8 cellular contexts compared by ENCODE assay signal in the genomic region with DNA sequence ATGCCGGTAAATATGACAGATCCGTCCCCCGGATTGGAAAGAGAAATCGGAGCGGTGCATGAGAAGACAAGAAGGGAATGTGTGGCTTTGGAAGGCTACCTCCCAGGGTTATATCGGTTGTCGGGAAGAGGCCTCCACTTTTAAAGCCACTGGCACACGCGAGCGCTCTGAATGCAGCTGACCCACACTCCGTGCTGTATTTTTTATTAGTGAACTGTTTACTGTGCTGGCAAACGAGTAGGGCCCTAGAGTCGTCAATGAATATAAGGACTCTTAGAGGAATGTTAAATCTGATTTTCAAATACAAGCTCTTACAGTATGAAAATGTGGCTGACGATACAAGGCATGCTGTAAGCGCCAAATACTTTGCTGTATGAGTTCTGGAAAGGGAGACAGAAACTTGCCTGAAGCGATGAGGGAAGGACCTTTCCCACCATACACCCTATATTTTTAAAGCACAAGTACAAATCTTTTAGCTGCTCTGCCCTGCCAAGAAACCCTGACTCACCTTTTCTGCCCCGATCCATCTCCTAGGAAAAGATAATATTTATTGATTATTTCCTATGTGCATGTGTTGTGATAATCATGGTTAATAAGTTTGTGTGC. TPM values are rescaled to one million over a fixed set of nuclear protein-coding genes. Genes with fewer than 3 reads are reported as not detected.
DNase-seq lines count a peak whose midpoint lies in the region; TF ChIP-seq lines count a peak whose summit lies in the region.

No MANE protein-coding gene starts in this region.

- DNase-seq in ELF-1 (ENCODE audit: low read depth, low spot score) (peak; percentile 36), HL-60 (ENCODE audit: low read depth in 1 of 2, low spot score in 1 of 2) (no peak), brain microvascular endothelial cell (peak; percentile 40), transverse colon (no peak), NCI-H774 (lab: John Stamatoyannopoulos, UW) (no peak), NCI-H187 treated with DMSO at 0.1 percent for 48 hours (lab: John Stamatoyannopoulos, UW) (no peak), NCI-H2196 (lab: John Stamatoyannopoulos, UW; ENCODE audit: unreplicated experiment) (no peak)

- H3K36me3 ChIP-seq in brain microvascular endothelial cell (replicated peaks), result no peaks in the 10 kb centered on the region
- H3K36me3 ChIP-seq in liver (ENCODE audit: control insufficient read depth in 4 of 4, insufficient read depth in 3 of 4, low read depth in 1 of 4, low read length in 3 of 4), result no peaks in the 10 kb centered on the region
- no peaks in the 10 kb centered on the region for H3K36me3 ChIP-seq in transverse colon

- H3K27me3 ChIP-seq in HL-60 (ENCODE audit: insufficient read depth, poor library complexity, severe bottlenecking) (no peaks in the 10 kb centered on the region), brain microvascular endothelial cell (replicated peaks) (no peaks in the 10 kb centered on the region), liver (ENCODE audit: control insufficient read depth in 4 of 4, insufficient read depth in 4 of 4, low read length in 3 of 4) (no peaks in the 10 kb centered on the region), transverse colon (no peaks in the 10 kb centered on the region)

- H3K27ac ChIP-seq in HL-60 (replicated peaks) (peak overlapping the region; percentile 63), brain microvascular endothelial cell (peak overlapping the region; percentile 75), liver (ENCODE audit: low read depth in 1 of 2, low read length in 2 of 2) (peak overlapping the region; percentile 97 to 99), transverse colon (peak overlapping the region; percentile 93 to 99 (median 98))

- H3K4me1 ChIP-seq in liver (ENCODE audit: control insufficient read depth in 4 of 4, insufficient read depth in 4 of 4, low read length in 3 of 4) (peaks cover 6 to 26% (median 13%) of the 10 kb centered on the region in 4 donors), transverse colon (peaks cover 21 to 33% (median 25%) of the 10 kb centered on the region in 4 donors)

- no peak for TF ChIP-seq CTCF in HL-60 (IDR thresholded peaks at IDR 0.05; ENCODE audit: insufficient read depth, low read length)
- TF ChIP-seq CTCF in brain microvascular endothelial cell (IDR thresholded peaks at IDR 0.05; ENCODE audit: low read depth, low read length, missing control alignments), result no peak
- no peak for TF ChIP-seq CTCF in liver (IDR thresholded peaks at IDR 0.05; ENCODE audit: low read depth, low read length, missing input control)
- TF ChIP-seq CTCF in transverse colon (IDR thresholded peaks at IDR 0.05), result no peak

- in situ Hi-C loops in brain microvascular endothelial cell (cut with HindIII; ENCODE audit: low pct_ligation_motif_present, low sequenced_read_pairs), result no loop called here
- in situ Hi-C loops in transverse colon (cut with MboI; ENCODE audit: low pct_ligation_motif_present in 1 of 4, low pct_unique_long_range_greater_than_20kb in 1 of 4, low sequenced_read_pairs in 3 of 4), result no loop called here

- no peak for TF ChIP-seq POLR2A in transverse colon (IDR thresholded peaks at IDR 0.05)

- peak overlapping the region; percentile 61 to 82 for H3K9ac ChIP-seq in liver (ENCODE audit: low read depth in 1 of 2, low read length in 2 of 2)

- H3K4me3 ChIP-seq in HL-60 (replicated peaks; ENCODE audit: insufficient read depth, low read length) (peak overlapping the region; percentile 74), brain microvascular endothelial cell (ENCODE audit: low read depth, low read length) (peak overlapping the region; percentile 72), liver (ENCODE audit: low read depth in 1 of 3, low read length in 3 of 3) (peak overlapping the region; percentile 74 to 100 (median 84)), transverse colon (peak overlapping the region; percentile 82 to 99 (median 91))

- intact Hi-C loops in transverse colon (cut with DNase I; ENCODE audit: low total_unique reads), result loop anchor here (2.0 kb wide), 1 partner anchor 17 kb away; a partner anchor contains a TSS

- H3K9me3 ChIP-seq in liver (ENCODE audit: control insufficient read depth in 4 of 4, low read length in 3 of 4) (no peaks in the 10 kb centered on the region), transverse colon (no peaks in the 10 kb centered on the region)

- WGBS in liver, result 3% methylated on average over 17 of the region's 17 CpGs
- 5 to 11% methylated on average over 5 to 17 of the region's 17 CpGs for WGBS in transverse colon (ENCODE audit: low coverage in 1 of 2), 2 donors

- TF ChIP-seq RAD21 in liver (IDR thresholded peaks at IDR 0.05), result no peak

- TF ChIP-seq EP300 in transverse colon (IDR thresholded peaks at IDR 0.05; ENCODE audit: low read depth), result no peak

TF ChIP-seq in liver, 16 proteins besides CTCF, POLR2A, EP300 and RAD21:
- TF ChIP-seq SP1 (IDR thresholded peaks at IDR 0.05) (no peak), JUND (IDR thresholded peaks at IDR 0.05) (no peak), TAF1 (conservative IDR thresholded peaks at IDR 0.05) (no peak), HNF4G (IDR thresholded peaks at IDR 0.05) (no peak), FOXA1 (IDR thresholded peaks at IDR 0.05) (no peak), GABPA (IDR thresholded peaks at IDR 0.05 in 1 of 2, conservative IDR thresholded peaks at IDR 0.05 in 1 of 2) (no peak), HNF4A (conservative IDR thresholded peaks at IDR 0.05) (no peak), FOXA2 (IDR thresholded peaks at IDR 0.05) (no peak), YY1 (IDR thresholded peaks at IDR 0.05) (no peak), NR2F2 (IDR thresholded peaks at IDR 0.05) (no peak), EGR1 (IDR thresholded peaks at IDR 0.05; ENCODE audit: low read depth in 2 of 2) (no peak), RXRA (IDR thresholded peaks at IDR 0.05) (no peak)
- TF ChIP-seq, protein P1, sequence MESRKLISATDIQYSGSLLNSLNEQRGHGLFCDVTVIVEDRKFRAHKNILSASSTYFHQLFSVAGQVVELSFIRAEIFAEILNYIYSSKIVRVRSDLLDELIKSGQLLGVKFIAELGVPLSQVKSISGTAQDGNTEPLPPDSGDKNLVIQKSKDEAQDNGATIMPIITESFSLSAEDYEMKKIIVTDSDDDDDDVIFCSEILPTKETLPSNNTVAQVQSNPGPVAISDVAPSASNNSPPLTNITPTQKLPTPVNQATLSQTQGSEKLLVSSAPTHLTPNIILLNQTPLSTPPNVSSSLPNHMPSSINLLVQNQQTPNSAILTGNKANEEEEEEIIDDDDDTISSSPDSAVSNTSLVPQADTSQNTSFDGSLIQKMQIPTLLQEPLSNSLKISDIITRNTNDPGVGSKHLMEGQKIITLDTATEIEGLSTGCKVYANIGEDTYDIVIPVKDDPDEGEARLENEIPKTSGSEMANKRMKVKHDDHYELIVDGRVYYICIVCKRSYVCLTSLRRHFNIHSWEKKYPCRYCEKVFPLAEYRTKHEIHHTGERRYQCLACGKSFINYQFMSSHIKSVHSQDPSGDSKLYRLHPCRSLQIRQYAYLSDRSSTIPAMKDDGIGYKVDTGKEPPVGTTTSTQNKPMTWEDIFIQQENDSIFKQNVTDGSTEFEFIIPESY (IDR thresholded peaks at IDR 0.05), result no peak
- TF ChIP-seq, protein P2, sequence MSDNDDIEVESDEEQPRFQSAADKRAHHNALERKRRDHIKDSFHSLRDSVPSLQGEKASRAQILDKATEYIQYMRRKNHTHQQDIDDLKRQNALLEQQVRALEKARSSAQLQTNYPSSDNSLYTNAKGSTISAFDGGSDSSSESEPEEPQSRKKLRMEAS (IDR thresholded peaks at IDR 0.05), result no peak
- TF ChIP-seq, protein P3, sequence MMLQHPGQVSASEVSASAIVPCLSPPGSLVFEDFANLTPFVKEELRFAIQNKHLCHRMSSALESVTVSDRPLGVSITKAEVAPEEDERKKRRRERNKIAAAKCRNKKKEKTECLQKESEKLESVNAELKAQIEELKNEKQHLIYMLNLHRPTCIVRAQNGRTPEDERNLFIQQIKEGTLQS (IDR thresholded peaks at IDR 0.05), result no peak
- TF ChIP-seq, protein P4, sequence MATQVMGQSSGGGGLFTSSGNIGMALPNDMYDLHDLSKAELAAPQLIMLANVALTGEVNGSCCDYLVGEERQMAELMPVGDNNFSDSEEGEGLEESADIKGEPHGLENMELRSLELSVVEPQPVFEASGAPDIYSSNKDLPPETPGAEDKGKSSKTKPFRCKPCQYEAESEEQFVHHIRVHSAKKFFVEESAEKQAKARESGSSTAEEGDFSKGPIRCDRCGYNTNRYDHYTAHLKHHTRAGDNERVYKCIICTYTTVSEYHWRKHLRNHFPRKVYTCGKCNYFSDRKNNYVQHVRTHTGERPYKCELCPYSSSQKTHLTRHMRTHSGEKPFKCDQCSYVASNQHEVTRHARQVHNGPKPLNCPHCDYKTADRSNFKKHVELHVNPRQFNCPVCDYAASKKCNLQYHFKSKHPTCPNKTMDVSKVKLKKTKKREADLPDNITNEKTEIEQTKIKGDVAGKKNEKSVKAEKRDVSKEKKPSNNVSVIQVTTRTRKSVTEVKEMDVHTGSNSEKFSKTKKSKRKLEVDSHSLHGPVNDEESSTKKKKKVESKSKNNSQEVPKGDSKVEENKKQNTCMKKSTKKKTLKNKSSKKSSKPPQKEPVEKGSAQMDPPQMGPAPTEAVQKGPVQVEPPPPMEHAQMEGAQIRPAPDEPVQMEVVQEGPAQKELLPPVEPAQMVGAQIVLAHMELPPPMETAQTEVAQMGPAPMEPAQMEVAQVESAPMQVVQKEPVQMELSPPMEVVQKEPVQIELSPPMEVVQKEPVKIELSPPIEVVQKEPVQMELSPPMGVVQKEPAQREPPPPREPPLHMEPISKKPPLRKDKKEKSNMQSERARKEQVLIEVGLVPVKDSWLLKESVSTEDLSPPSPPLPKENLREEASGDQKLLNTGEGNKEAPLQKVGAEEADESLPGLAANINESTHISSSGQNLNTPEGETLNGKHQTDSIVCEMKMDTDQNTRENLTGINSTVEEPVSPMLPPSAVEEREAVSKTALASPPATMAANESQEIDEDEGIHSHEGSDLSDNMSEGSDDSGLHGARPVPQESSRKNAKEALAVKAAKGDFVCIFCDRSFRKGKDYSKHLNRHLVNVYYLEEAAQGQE (IDR thresholded peaks at IDR 0.05), result no peak

RNA-seq across cellular contexts. Expression of a gene that starts 15.8 kb away (rescaled TPM):
- total RNA-seq in liver, result 10 to 100 TPM; 13.8 to 35.2 TPM
- 10 to 100 TPM in 1 of 2 donors, 1 to 10 TPM in 1; 9.2 to 16.2 TPM for polyA plus RNA-seq in liver
- 10 to 100 TPM; 39.6 to 93.9 (median 50.8) TPM for total RNA-seq in transverse colon

RNA-seq across cellular contexts. Expression of a gene that starts 17.6 kb away (rescaled TPM):
- total RNA-seq in liver (10 to 100 TPM in 1 of 2 donors, 1 to 10 TPM in 1; 9.7 to 12.8 TPM), transverse colon (10 to 100 TPM in 3 of 4 donors, 1 to 10 TPM in 1; 3.7 to 23.1 (median 19.4) TPM)
- polyA plus RNA-seq in liver, result 10 to 100 TPM in 1 of 2 donors, 1 to 10 TPM in 1; 6.5 to 12.2 TPM

RNA-seq across cellular contexts. Expression of a gene that starts 39.7 kb away (rescaled TPM):
- 10 to 100 TPM in 1 of 2 donors, 1 to 10 TPM in 1; 2.1 to 12.4 TPM for total RNA-seq in liver
- polyA plus RNA-seq in liver, result 10 to 100 TPM in 1 of 2 donors, 1 to 10 TPM in 1; 7.1 to 69.5 TPM
- total RNA-seq in transverse colon, result 1,000 to 10,000 TPM in 1 of 4 donors, 100 to 1,000 TPM in 1, 10 to 100 TPM in 2; 38.2 to 1,497 (median 176) TPM

Comparison
In these comparisons a context has a peak if more than half of its experiments do, and no peak if none do; other contexts are left out.
1. DNase-seq: peak in ELF-1 (single experiment) and brain microvascular endothelial cell (single experiment); none in HL-60 (0 of 2), transverse colon (single experiment), NCI-H774 (single experiment), NCI-H187 treated with DMSO at 0.1 percent for 48 hours (single experiment) and NCI-H2196 (single experiment).
2. Peak in every context shown above with its lines, with median percentiles within 50 percentile points of each other: H3K27ac ChIP-seq and H3K4me3 ChIP-seq.